In the genomic region with DNA sequence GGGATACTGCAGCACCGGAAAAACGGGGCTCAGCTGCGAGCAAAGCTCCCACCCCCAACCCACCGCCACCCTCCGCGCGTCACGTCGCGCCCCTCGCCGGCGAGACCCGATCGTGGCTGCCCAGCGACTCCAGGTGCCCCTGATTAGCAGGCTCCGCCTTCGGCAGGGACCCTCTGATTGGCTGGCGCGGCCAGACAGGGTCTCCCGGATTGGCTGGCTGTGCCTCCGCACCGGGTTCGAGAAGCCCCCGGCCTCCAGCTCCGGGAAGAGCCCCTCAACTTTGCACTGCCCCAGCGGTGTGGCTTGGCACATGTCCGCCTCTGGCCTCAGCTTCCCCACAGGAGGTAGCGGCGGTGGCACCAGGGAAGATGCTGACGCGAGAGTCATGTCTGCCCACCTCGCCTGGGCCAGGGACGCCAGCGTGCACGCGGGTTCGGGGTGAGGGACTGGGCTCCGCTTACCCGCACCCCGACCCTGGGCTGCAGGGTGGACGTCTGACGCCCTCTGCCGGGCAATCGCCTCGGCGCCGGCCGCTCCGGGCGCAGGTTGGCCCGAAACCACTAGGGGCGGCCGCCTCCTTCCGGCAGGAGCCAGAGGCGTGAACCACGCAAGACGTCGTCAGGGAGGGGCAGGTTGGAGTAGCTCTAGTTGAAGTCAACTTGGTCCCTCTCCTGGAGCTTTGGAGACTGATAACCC, we compare ENCODE assay signal across 8 cellular contexts. TPM values are rescaled to one million over a fixed set of nuclear protein-coding genes. Genes with fewer than 3 reads are reported as not detected.
DNase-seq lines count a peak whose midpoint lies in the region; ATAC-seq, FAIRE-seq and TF ChIP-seq lines count a peak whose summit lies in the region.

No MANE protein-coding gene starts in this region.

- peaks cover 58% of the 10 kb centered on the region for H3K4me1 ChIP-seq in astrocyte (ENCODE audit: insufficient read depth, low read length)
- H3K4me1 ChIP-seq in sigmoid colon = peaks cover 0 to 65% (median 62%) of the 10 kb centered on the region in 4 donors

- WGBS in sigmoid colon, 2 donors = 0 to 1% methylated on average over 59 of the region's 59 CpGs

- FAIRE-seq in GM12891 (lab: Jason Lieb, UNC) = peak; percentile 98
- no peak for FAIRE-seq in astrocyte (lab: Jason Lieb, UNC)

- no peaks in the 10 kb centered on the region for H3K27me3 ChIP-seq in astrocyte (ENCODE audit: insufficient read depth, low read length)
- H3K27me3 ChIP-seq in sigmoid colon = no peaks in the 10 kb centered on the region

- peak overlapping the region; percentile 85 for H3K4me3 Mint-ChIP-seq in T-helper 2 cell treated with Interferon-gamma antibody and Interleukin-4, amounts not matched to agents 5 μg/mL and 100 μg/mL, for 36 hours
- peak overlapping the region; percentile 80 for H3K4me3 Mint-ChIP-seq in astrocyte (ENCODE audit: unreplicated experiment)

- H3K4me2 ChIP-seq in astrocyte (ENCODE audit: low read length) = peak overlapping the region; percentile 98

- peaks cover 36% of the 10 kb centered on the region for H3K36me3 Mint-ChIP-seq in T-helper 2 cell treated with Interferon-gamma antibody and Interleukin-4, amounts not matched to agents 5 μg/mL and 100 μg/mL, for 36 hours (ENCODE audit: low read depth)
- H3K36me3 Mint-ChIP-seq in astrocyte (ENCODE audit: low read depth, unreplicated experiment) = peaks cover 5% of the 10 kb centered on the region

- TF ChIP-seq CTCF in astrocyte (IDR thresholded peaks at IDR 0.05; ENCODE audit: insufficient read depth, low read depth, low read length) (peak; percentile 91), sigmoid colon (IDR thresholded peaks at IDR 0.05) (peak; percentile 99 to 100 (median 100))

- ATAC-seq in HG02759 (IDR thresholded peaks at IDR 0.05; ENCODE audit: unreplicated experiment) = peak; percentile 57

- no peak for DNase-seq in GM12891 (ENCODE audit: insufficient read length, low spot score)
- peak; percentile 64 for DNase-seq in NCI-H128 (lab: John Stamatoyannopoulos, UW; ENCODE audit: unreplicated experiment)
- DNase-seq in T-helper 2 cell treated with Interferon-gamma antibody and Interleukin-4, amounts not matched to agents 5 μg/mL and 100 μg/mL, for 36 hours (ENCODE audit: low spot score) = peak; percentile 98
- peak; percentile 83 for DNase-seq in astrocyte (ENCODE audit: low read depth)
- peak; percentile 77 to 84 for DNase-seq in hippocampal formation (lab: John Stamatoyannopoulos, UW)
- peak; percentile 96 for DNase-seq in sigmoid colon
- no peak for DNase-seq in DMS79 (lab: John Stamatoyannopoulos, UW)

- peaks cover 54% of the 10 kb centered on the region for H3K4me1 Mint-ChIP-seq in T-helper 2 cell treated with Interferon-gamma antibody and Interleukin-4, amounts not matched to agents 5 μg/mL and 100 μg/mL, for 36 hours (ENCODE audit: low read depth)
- peaks cover 45% of the 10 kb centered on the region for H3K4me1 Mint-ChIP-seq in astrocyte (ENCODE audit: low read depth, unreplicated experiment)

- H3K27me3 Mint-ChIP-seq in T-helper 2 cell treated with Interferon-gamma antibody and Interleukin-4, amounts not matched to agents 5 μg/mL and 100 μg/mL, for 36 hours (ENCODE audit: low read depth) = no peaks in the 10 kb centered on the region
- no peaks in the 10 kb centered on the region for H3K27me3 Mint-ChIP-seq in astrocyte (ENCODE audit: low read depth, unreplicated experiment)

- H3K79me2 ChIP-seq in astrocyte (ENCODE audit: insufficient read depth, low read length) = peaks cover 38% of the 10 kb centered on the region

- intact Hi-C loops in sigmoid colon (cut with DNase I) = loop anchor here (1.0 to 2.0 kb wide), 4 partner anchors 18 to 97 kb away; a partner anchor contains a TSS

- peak overlapping the region; percentile 29 for H2AFZ ChIP-seq in astrocyte (ENCODE audit: low read depth, low read length)

- no peaks in the 10 kb centered on the region for H3K36me3 ChIP-seq in astrocyte (ENCODE audit: insufficient read depth, low read length)
- peaks cover 0 to 12% (median 4%) of the 10 kb centered on the region in 4 donors for H3K36me3 ChIP-seq in sigmoid colon

- H3K9me3 ChIP-seq in astrocyte (ENCODE audit: insufficient read depth, low read depth, low read length) = no peaks in the 10 kb centered on the region
- H3K9me3 ChIP-seq in sigmoid colon = no peaks in the 10 kb centered on the region

- TF ChIP-seq EP300 in sigmoid colon (IDR thresholded peaks at IDR 0.05) = no peak

- peak overlapping the region; percentile 75 for H3K9ac ChIP-seq in astrocyte (ENCODE audit: low read length)

- TF ChIP-seq POLR2A in GM12891 (IDR thresholded peaks at IDR 0.05; ENCODE audit: low read depth, low read length) (no peak; the same call in 1 of the 2 replicates), sigmoid colon (IDR thresholded peaks at IDR 0.05) (no peak)

- H3K27ac Mint-ChIP-seq in T-helper 2 cell treated with Interferon-gamma antibody and Interleukin-4, amounts not matched to agents 5 μg/mL and 100 μg/mL, for 36 hours = peak overlapping the region; percentile 95
- H3K27ac Mint-ChIP-seq in astrocyte (ENCODE audit: unreplicated experiment) = peak overlapping the region; percentile 99

- peak overlapping the region; percentile 54 for H3K4me3 ChIP-seq in astrocyte (ENCODE audit: insufficient read depth, low read depth, low read length)
- H3K4me3 ChIP-seq in sigmoid colon = peak overlapping the region; percentile 32 to 59 (median 46)

- H4K20me1 ChIP-seq in astrocyte (ENCODE audit: insufficient read depth, low read length) = peaks cover 30% of the 10 kb centered on the region

- peak overlapping the region; percentile 72 for H3K27ac ChIP-seq in astrocyte (ENCODE audit: low read depth, low read length)
- peak overlapping the region; percentile 100 for H3K27ac ChIP-seq in sigmoid colon

- no peaks in the 10 kb centered on the region for H3K9me3 Mint-ChIP-seq in T-helper 2 cell treated with Interferon-gamma antibody and Interleukin-4, amounts not matched to agents 5 μg/mL and 100 μg/mL, for 36 hours
- no peaks in the 10 kb centered on the region for H3K9me3 Mint-ChIP-seq in astrocyte (ENCODE audit: unreplicated experiment)

TF ChIP-seq in GM12891, 5 proteins besides CTCF, POLR2A, EP300 and RAD21:
- TF ChIP-seq POU2F2 (IDR thresholded peaks at IDR 0.05; ENCODE audit: low read depth, low read length) = peak; percentile 47
- no peak for TF ChIP-seq TAF1 (IDR thresholded peaks at IDR 0.05; ENCODE audit: low read depth, low read length)
- TF ChIP-seq PAX5 (IDR thresholded peaks at IDR 0.05; ENCODE audit: insufficient read depth, low read length, severe bottlenecking) = peak; percentile 84

RNA-seq across cellular contexts. Expression of a gene that starts 0.5 kb away (rescaled TPM):
- 34.6 TPM for polyA plus RNA-seq in GM12891 (2012; ENCODE audit: low read depth, missing spikeins)
- total RNA-seq in astrocyte = 28.0 and 31.9 TPM in 2 replicates
- 10 to 100 TPM in 1 of 4 donors, 1 to 10 TPM in 3; 7.6 to 15.0 (median 8.1) TPM for total RNA-seq in sigmoid colon
- polyA plus RNA-seq in sigmoid colon = 100 to 1,000 TPM in 1 of 3 donors, 10 to 100 TPM in 2; 35.4 to 132 (median 48.9) TPM

RNA-seq across cellular contexts. Expression of a gene that starts 9.8 kb away (rescaled TPM):
- 3.1 TPM for polyA plus RNA-seq in GM12891 (2012; ENCODE audit: low read depth, missing spikeins)
- total RNA-seq in astrocyte (20.9 and 24.0 TPM in 2 replicates), sigmoid colon (10 to 100 TPM in 2 of 4 donors, 1 to 10 TPM in 2; 7.6 to 16.9 (median 11.4) TPM)
- polyA plus RNA-seq in sigmoid colon = 10 to 100 TPM in 1 of 3 donors, 1 to 10 TPM in 2; 2.4 to 16.0 (median 3.0) TPM

Comparison
In these comparisons a context has a peak if more than half of its experiments do, and no peak if none do; other contexts are left out.
1. DNase-seq: peak in NCI-H128 (single experiment), T-helper 2 cell treated with Interferon-gamma antibody and Interleukin-4, amounts not matched to agents 5 μg/mL and 100 μg/mL, for 36 hours (single experiment), astrocyte (single experiment), hippocampal formation (2 of 2) and sigmoid colon (single experiment); none in GM12891 (single experiment) and DMS79 (single experiment).